In genomic region chr20:44836596-44837120, GRCh38 we compare ENCODE assay signal across 30 cellular contexts. TPM values are rescaled to one million over a fixed set of nuclear protein-coding genes. Genes with fewer than 3 reads are reported as not detected.
"Had no signal": no experiment of that assay in that cellular context is flagged by ENCODE, and none has a peak within 500 bp of the region (broad histone marks: within the 10 kb centered on the region; RNA-seq: fewer than 3 reads in every experiment).

No MANE protein-coding gene starts in this region.

- H3K27me3 ChIP-seq: hepatocyte, neural progenitor cell, right atrium auricular region, testis, upper lobe of left lung, vagina had no signal

- H3K4me3 ChIP-seq: coronary artery, gastroesophageal sphincter, heart left ventricle, hepatocyte, left lung, mucosa of descending colon, neural progenitor cell, prostate gland, right atrium auricular region, skin epidermis, spleen, testis, tibial artery, upper lobe of left lung, vagina had no signal

- H3K4me1 ChIP-seq: gastroesophageal sphincter, heart left ventricle, left lung, neural progenitor cell, prostate gland, right atrium auricular region, spleen, testis, tibial artery, upper lobe of left lung, vagina had no signal

- ATAC-seq: effector memory CD8-positive, alpha-beta T cell; gastroesophageal sphincter; heart left ventricle; left cardiac atrium; left lung; mucosa of descending colon; natural killer cell treated with Interleukin-12 subunit alpha and Interleukin-12 subunit beta and Interleukin-15 and Interleukin-18, amount 100 ng/mL, for 72 hours; stimulated activated memory B cell treated with anti-CD40 and anti-IgM and Interleukin-4, amounts not matched to agents 10 μg/mL and 1 μg/mL and 100 μg/mL, for 72 hours; stimulated activated naive CD8-positive, alpha-beta T cell treated with anti-CD3 and anti-CD28 coated beads, Interleukin-15, Interleukin-2, amounts not matched to agents 100 U/mL and 50 U/mL, for 24 hours had no signal

- H3K9me3 ChIP-seq: left lung, mucosa of descending colon, prostate gland, testis, upper lobe of left lung, vagina had no signal

- H3K27ac ChIP-seq: coronary artery, gastroesophageal sphincter, heart left ventricle, hepatocyte, left lung, neural progenitor cell, prostate gland, right atrium auricular region, skin epidermis, spleen, testis, tibial artery, upper lobe of left lung, vagina had no signal

- FAIRE-seq: endometrium, islet of Langerhans had no signal

- DNase-seq: dermis blood vessel endothelial cell; effector memory CD8-positive, alpha-beta T cell; foreskin fibroblast; heart left ventricle; left cardiac atrium; left lung; mesenchymal stem cell; mucosa of descending colon; naive B cell; spleen; stimulated activated CD4-positive, alpha-beta T cell treated with anti-CD3 and anti-CD28 coated beads, Interleukin-4, amount 100 ng/mL, for 4 hours; stimulated activated naive CD8-positive, alpha-beta T cell treated with anti-CD3 and anti-CD28 coated beads, Interleukin-15, Interleukin-2, amounts not matched to agents 100 U/mL and 50 U/mL, for 24 hours; substantia nigra; testis; tibial artery; upper lobe of left lung had no signal

RNA-seq across cellular contexts. Expression of gene RIMS4, which starts 26.3 kb away (rescaled TPM):
- total RNA-seq: dermis blood vessel endothelial cell; kidney epithelial cell; lung microvascular endothelial cell; natural killer cell treated with Interleukin-12 subunit alpha and Interleukin-12 subunit beta and Interleukin-15 and Interleukin-18, amount 100 ng/mL, for 72 hours; spleen had no signal
